22 cellular contexts compared by ENCODE assay signal in genomic region chr11:57414612-57415212, GRCh38. TPM values are rescaled to one million over a fixed set of nuclear protein-coding genes. Genes with fewer than 3 reads are reported as not detected.
"Had no signal": no experiment of that assay in that cellular context is flagged by ENCODE, and none has a peak within 500 bp of the region (broad histone marks: within the 10 kb centered on the region; RNA-seq: fewer than 3 reads in every experiment).

No MANE protein-coding gene starts in this region.

- H3K27me3 ChIP-seq: breast epithelium, dorsolateral prefrontal cortex, right atrium auricular region, tibial nerve had no signal

- H3K27ac ChIP-seq: breast epithelium, dorsolateral prefrontal cortex, right atrium auricular region, SK-N-MC, tibial nerve, VCaP had no signal

- H3K4me3 ChIP-seq: breast epithelium, dorsolateral prefrontal cortex, lung, right atrium auricular region, SK-N-MC, skin epidermis, tibial nerve had no signal

- H3K9me3 Mint-ChIP-seq: immature natural killer cell had no signal

- H3K4me3 Mint-ChIP-seq: immature natural killer cell had no signal

- DNase-seq: activated T-cell treated with anti-CD3 and anti-CD28 coated beads, Interleukin-2, amount 50 U/mL, for 48 hours; aorta; dorsolateral prefrontal cortex; glutamatergic neuron; immature natural killer cell; left cardiac atrium; naive B cell; stimulated activated CD4-positive, alpha-beta T cell treated with anti-CD3 and anti-CD28 coated beads, Interleukin-4, amount 100 ng/mL, for 4 hours; T-helper 1 cell had no signal

- H3K9me3 ChIP-seq: breast epithelium, right atrium auricular region, tibial nerve had no signal

- H3K4me1 ChIP-seq: breast epithelium had no signal

- ATAC-seq: left cardiac atrium had no signal

- H3K4me1 Mint-ChIP-seq: immature natural killer cell, naive B cell had no signal

- H3K27me3 Mint-ChIP-seq: activated naive CD8-positive, alpha-beta T cell; naive B cell had no signal

RNA-seq across cellular contexts. Expression of gene PRG2, which starts 24.3 kb away (rescaled TPM):
- total RNA-seq: chondrocyte, esophagus mucosa, left cardiac atrium, right atrium auricular region had no signal

RNA-seq across cellular contexts. Expression of gene PRG3, which starts 33.8 kb away (rescaled TPM):
- total RNA-seq: activated CD8-positive, alpha-beta memory T cell treated with anti-CD3 and anti-CD28 coated beads for 36 hours; aorta; breast epithelium; chondrocyte; dorsolateral prefrontal cortex; esophagus mucosa; left cardiac atrium; posterior vena cava; right atrium auricular region; subcutaneous adipose tissue; tibial nerve had no signal
- polyA plus RNA-seq: aorta, immature natural killer cell had no signal
